18 cellular contexts compared by ENCODE assay signal in genomic region chr1:222417264-222417663, GRCh38.
DNase-seq lines count a peak whose midpoint lies in the region; ATAC-seq lines count a peak whose summit lies in the region.
"Had no signal": no experiment of that assay in that cellular context is flagged by ENCODE, and none has a peak within 500 bp of the region (broad histone marks: within the 10 kb centered on the region; RNA-seq: fewer than 3 reads in every experiment).

No MANE protein-coding gene starts in this region.

- no peak overlapping the region for H2AK5ac ChIP-seq in mesenchymal stem cell (ENCODE audit: low read length, severe bottlenecking)

- H4K91ac ChIP-seq in mesenchymal stem cell (ENCODE audit: low read length) = no peak overlapping the region

- no peaks in the 10 kb centered on the region for H3K36me3 Mint-ChIP-seq in stimulated activated naive CD8-positive, alpha-beta T cell treated with anti-CD3 and anti-CD28 coated beads, Interleukin-15, Interleukin-2, amounts not matched to agents 100 ng/mL and 50 ng/mL, for 24 hours (ENCODE audit: low read depth)
- no peaks in the 10 kb centered on the region for H3K36me3 Mint-ChIP-seq in activated T-helper 17 cell treated with anti-CD3 and anti-CD28 coated beads, Interleukin-2, amount 50 U/mL, for 72 hours (ENCODE audit: low read depth)

- peak overlapping the region; percentile 41 for H3K27ac Mint-ChIP-seq in stimulated activated naive CD8-positive, alpha-beta T cell treated with anti-CD3 and anti-CD28 coated beads, Interleukin-15, Interleukin-2, amounts not matched to agents 100 ng/mL and 50 ng/mL, for 24 hours
- H3K27ac Mint-ChIP-seq in stimulated activated naive CD8-positive, alpha-beta T cell treated with anti-CD3 and anti-CD28 coated beads, Interleukin-15, amount 100 ng/mL, for 72 hours = peak overlapping the region in 1 of 2 donors; percentile 64
- no peak overlapping the region for H3K27ac Mint-ChIP-seq in activated T-helper 17 cell treated with anti-CD3 and anti-CD28 coated beads, Interleukin-2, amount 50 U/mL, for 72 hours
- H3K27ac Mint-ChIP-seq: IgD-negative memory B cell had no signal

- H3K27me3 ChIP-seq in mesenchymal stem cell (ENCODE audit: control insufficient read depth in 1 of 2, insufficient read depth in 1 of 2, low read length in 2 of 2) = peaks cover 0 to 6% of the 10 kb centered on the region in 2 experiments
- H3K27me3 ChIP-seq: SJSA1 had no signal

- H3K27me3 Mint-ChIP-seq in stimulated activated naive CD8-positive, alpha-beta T cell treated with anti-CD3 and anti-CD28 coated beads, Interleukin-15, Interleukin-2, amounts not matched to agents 100 ng/mL and 50 ng/mL, for 24 hours = no peaks in the 10 kb centered on the region
- H3K27me3 Mint-ChIP-seq in stimulated activated naive CD8-positive, alpha-beta T cell treated with anti-CD3 and anti-CD28 coated beads, Interleukin-15, amount 100 ng/mL, for 72 hours = no peaks in the 10 kb centered on the region
- H3K27me3 Mint-ChIP-seq in activated T-helper 17 cell treated with anti-CD3 and anti-CD28 coated beads, Interleukin-2, amount 50 U/mL, for 72 hours = no peaks in the 10 kb centered on the region

- H3K9ac ChIP-seq in mesenchymal stem cell (ENCODE audit: low read length) = no peak overlapping the region
- H3K9ac ChIP-seq: GM23248 had no signal

- no peaks in the 10 kb centered on the region for H3K79me1 ChIP-seq in mesenchymal stem cell (replicated peaks; ENCODE audit: low read length, poor library complexity, severe bottlenecking)

- no peaks in the 10 kb centered on the region for H3K36me3 ChIP-seq in mesenchymal stem cell (ENCODE audit: control insufficient read depth in 1 of 2, insufficient read depth in 2 of 2, low read depth in 1 of 2, low read length in 2 of 2)
- H3K36me3 ChIP-seq: SJSA1 had no signal

- no peak overlapping the region for H3K4ac ChIP-seq in mesenchymal stem cell (ENCODE audit: low read depth in 1 of 2, low read length in 2 of 2)

- no peak for DNase-seq in stimulated activated naive CD8-positive, alpha-beta T cell treated with anti-CD3 and anti-CD28 coated beads, Interleukin-15, amount 100 ng/mL, for 72 hours
- DNase-seq in DMS153 treated with DMSO at 0.1 percent for 48 hours (lab: John Stamatoyannopoulos, UW; ENCODE audit: unreplicated experiment) (no peak), mesenchymal stem cell (no peak), left cardiac atrium (no peak)
- DNase-seq: COR-L47, DMS153, GM23248, MV-4-11, NCI-H1436 treated with DMSO at 0.1 percent for 48 hours, NCI-H2081, NCI-H524 treated with DMSO at 0.1 percent for 48 hours, PC-3 had no signal

- H3K4me2 ChIP-seq in mesenchymal stem cell (ENCODE audit: low read length, poor library complexity, severe bottlenecking) = no peak overlapping the region

- no peak overlapping the region for H3K18ac ChIP-seq in mesenchymal stem cell (ENCODE audit: low read depth in 1 of 2, low read length in 2 of 2)

- H3K4me3 Mint-ChIP-seq in stimulated activated naive CD8-positive, alpha-beta T cell treated with anti-CD3 and anti-CD28 coated beads, Interleukin-15, Interleukin-2, amounts not matched to agents 100 ng/mL and 50 ng/mL, for 24 hours = no peak overlapping the region
- H3K4me3 Mint-ChIP-seq in stimulated activated naive CD8-positive, alpha-beta T cell treated with anti-CD3 and anti-CD28 coated beads, Interleukin-15, amount 100 ng/mL, for 72 hours = peak overlapping the region in 1 of 2 donors; percentile 34
- peak overlapping the region; percentile 44 for H3K4me3 Mint-ChIP-seq in activated T-helper 17 cell treated with anti-CD3 and anti-CD28 coated beads, Interleukin-2, amount 50 U/mL, for 72 hours

- no peaks in the 10 kb centered on the region for H3K9me3 ChIP-seq in mesenchymal stem cell (ENCODE audit: control insufficient read depth, low read length)

- H3K27ac ChIP-seq in mesenchymal stem cell (ENCODE audit: low read length, poor library complexity, severe bottlenecking) = no peak overlapping the region
- H3K27ac ChIP-seq: GM23248, SJSA1 had no signal

- no peak overlapping the region for H2AFZ ChIP-seq in mesenchymal stem cell (ENCODE audit: low read depth, low read length)
- H2AFZ ChIP-seq: GM23248 had no signal

- no peak overlapping the region for H3K14ac ChIP-seq in mesenchymal stem cell (ENCODE audit: low read length in 2 of 2)

- no peak overlapping the region for H4K8ac ChIP-seq in mesenchymal stem cell (ENCODE audit: low read length)

- H2BK12ac ChIP-seq in mesenchymal stem cell (ENCODE audit: low read length in 2 of 2) = no peak overlapping the region

- H3K23ac ChIP-seq in mesenchymal stem cell (ENCODE audit: low read length in 2 of 2) = no peak overlapping the region

- WGBS in mesenchymal stem cell = 85% methylated on average over 4 of the region's 4 CpGs

- H3K4me1 Mint-ChIP-seq in stimulated activated naive CD8-positive, alpha-beta T cell treated with anti-CD3 and anti-CD28 coated beads, Interleukin-15, Interleukin-2, amounts not matched to agents 100 ng/mL and 50 ng/mL, for 24 hours (ENCODE audit: low read depth) = peaks cover 63% of the 10 kb centered on the region
- H3K4me1 Mint-ChIP-seq in stimulated activated naive CD8-positive, alpha-beta T cell treated with anti-CD3 and anti-CD28 coated beads, Interleukin-15, amount 100 ng/mL, for 72 hours = peaks cover 68% of the 10 kb centered on the region
- peaks cover 48% of the 10 kb centered on the region for H3K4me1 Mint-ChIP-seq in activated T-helper 17 cell treated with anti-CD3 and anti-CD28 coated beads, Interleukin-2, amount 50 U/mL, for 72 hours

- H2BK5ac ChIP-seq in mesenchymal stem cell (ENCODE audit: low read depth, low read length, poor library complexity, severe bottlenecking) = no peak overlapping the region

- no peak overlapping the region for H3K4me3 ChIP-seq in mesenchymal stem cell (ENCODE audit: insufficient read depth in 1 of 2, low read depth in 1 of 2, low read length in 2 of 2)
- H3K4me3 ChIP-seq: GM23248, SJSA1 had no signal

- intact Hi-C loops in left cardiac atrium (cut with DNase I) = no loop called here

- H3K4me1 ChIP-seq in mesenchymal stem cell (ENCODE audit: control insufficient read depth, insufficient read depth, low read depth, low read length) = peaks cover 2% of the 10 kb centered on the region

- peaks cover 16% of the 10 kb centered on the region for H3K9me3 Mint-ChIP-seq in stimulated activated naive CD8-positive, alpha-beta T cell treated with anti-CD3 and anti-CD28 coated beads, Interleukin-15, Interleukin-2, amounts not matched to agents 100 ng/mL and 50 ng/mL, for 24 hours
- peaks cover 11 to 19% of the 10 kb centered on the region in 2 donors for H3K9me3 Mint-ChIP-seq in stimulated activated naive CD8-positive, alpha-beta T cell treated with anti-CD3 and anti-CD28 coated beads, Interleukin-15, amount 100 ng/mL, for 72 hours
- peaks cover 10% of the 10 kb centered on the region for H3K9me3 Mint-ChIP-seq in activated T-helper 17 cell treated with anti-CD3 and anti-CD28 coated beads, Interleukin-2, amount 50 U/mL, for 72 hours

- H2BK120ac ChIP-seq in mesenchymal stem cell (ENCODE audit: low read depth, low read length) = no peak overlapping the region

- ATAC-seq in stimulated activated naive CD8-positive, alpha-beta T cell treated with anti-CD3 and anti-CD28 coated beads, Interleukin-15, amount 100 ng/mL, for 72 hours = no peak
- peak; percentile 52 for ATAC-seq in HG02852 (IDR thresholded peaks at IDR 0.05; ENCODE audit: unreplicated experiment)
- ATAC-seq in activated T-helper 17 cell treated with anti-CD3 and anti-CD28 coated beads, Interleukin-2, amount 50 U/mL, for 72 hours (replicated peaks) = no peak
- ATAC-seq in left cardiac atrium = no peak
- ATAC-seq: HCT116, PC-3 had no signal

- no peak overlapping the region for H2BK15ac ChIP-seq in mesenchymal stem cell (ENCODE audit: low read depth, poor library complexity, severe bottlenecking)
